ENCODE assay signal across 9 cellular contexts in the genomic region with DNA sequence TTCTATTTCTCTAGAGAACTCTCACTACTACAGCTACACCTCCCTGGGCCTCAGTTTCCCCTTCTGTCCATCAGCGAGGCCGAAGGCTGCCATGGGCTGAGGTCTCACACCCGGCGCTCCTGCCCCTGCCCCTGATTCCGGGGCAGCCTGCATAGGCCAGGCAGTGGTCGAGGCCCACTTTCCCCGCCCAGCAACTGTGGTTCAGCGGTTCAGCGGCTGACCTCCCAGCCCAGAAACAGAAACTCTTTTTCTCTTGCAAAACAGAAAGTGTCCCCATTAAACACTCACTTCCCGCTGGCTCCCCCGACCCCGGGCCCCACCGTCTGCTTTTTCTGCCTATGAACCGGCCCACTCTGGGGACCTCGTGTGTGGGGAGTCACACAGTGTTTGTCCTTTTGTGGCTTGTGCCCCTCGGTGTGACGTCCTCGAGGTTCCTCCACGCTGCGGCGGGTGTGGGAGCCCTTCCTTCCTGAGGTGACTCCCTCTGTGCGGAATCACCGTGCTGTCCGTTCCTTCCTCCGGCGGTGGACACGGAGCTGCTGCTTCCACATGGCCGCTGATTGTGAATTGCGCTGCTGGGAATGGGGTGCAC. TPM values are rescaled to one million over a fixed set of nuclear protein-coding genes. Genes with fewer than 3 reads are reported as not detected.
A peak's percentile ranks its signal among the peaks of the same experiment; 100 is the strongest.
DNase-seq lines count a peak whose midpoint lies in the region; TF ChIP-seq lines count a peak whose summit lies in the region.
"Had no signal": no experiment of that assay in that cellular context is flagged by ENCODE, and none has a peak within 500 bp of the region (broad histone marks: within the 10 kb centered on the region; RNA-seq: fewer than 3 reads in every experiment).

No MANE protein-coding gene starts in this region.

- in situ Hi-C loops in G401 (cut with HindIII; ENCODE audit: low sequenced_read_pairs): no loop called here

- intact Hi-C loops in tibial artery (cut with DNase I; ENCODE audit: low total_unique reads): no loop called here

- H3K27me3 ChIP-seq in HL-60 (ENCODE audit: insufficient read depth, poor library complexity, severe bottlenecking) (peaks cover 10% of the 10 kb centered on the region), tibial artery (peaks cover 0 to 6% of the 10 kb centered on the region in 2 donors)

- no peaks in the 10 kb centered on the region for H3K9me3 ChIP-seq in tibial artery

- no peak for DNase-seq in GM12864 (ENCODE audit: low read depth)
- peak; percentile 46 to 58 for DNase-seq in HL-60 (ENCODE audit: low read depth in 1 of 2, low spot score in 1 of 2)
- DNase-seq in activated effector memory CD4-positive, alpha-beta T cell treated with anti-CD3 and anti-CD28 coated beads, Interleukin-2, amount 50 U/mL, for 16 hours: peak; percentile 80
- DNase-seq in lung microvascular endothelial cell (ENCODE audit: low read depth in 2 of 2): peak; percentile 10 to 59
- peak; percentile 60 to 81 for DNase-seq in tibial artery
- DNase-seq in DMS153 (lab: John Stamatoyannopoulos, UW): no peak
- no peak for DNase-seq in NCI-H774 (lab: John Stamatoyannopoulos, UW)
- DNase-seq in G401 (ENCODE audit: low spot score): no peak

- H3K4me3 ChIP-seq in GM12864 (ENCODE audit: low read depth, low read length) (peak overlapping the region; percentile 38), HL-60 (replicated peaks; ENCODE audit: insufficient read depth, low read length) (peak overlapping the region; percentile 1; the same call in 1 of the 2 replicates), tibial artery (no peak overlapping the region)

- H3K4me1 ChIP-seq in tibial artery: peaks cover 0 to 14% (median 9%) of the 10 kb centered on the region in 4 donors

- TF ChIP-seq CTCF in GM12864 (IDR thresholded peaks at IDR 0.05; ENCODE audit: low read depth, low read length, missing control alignments) (no peak), HL-60 (IDR thresholded peaks at IDR 0.05; ENCODE audit: insufficient read depth, low read length) (no peak), tibial artery (IDR thresholded peaks at IDR 0.05) (no peak)

- H3K36me3 ChIP-seq in tibial artery: no peaks in the 10 kb centered on the region

- no peak overlapping the region for H3K27ac ChIP-seq in HL-60 (replicated peaks)
- H3K27ac ChIP-seq in tibial artery: peak overlapping the region in 1 of 2 donors; percentile 48

RNA-seq across cellular contexts. Expression of gene PDCD1, which starts 16.0 kb away (rescaled TPM):
- not detected in 2 replicates for total RNA-seq in lung microvascular endothelial cell
- 0.62 TPM in 1 of 2 replicates, not detected in the other for total RNA-seq in G401 (2014; rRNA removed; shearing (Covaris generic))

RNA-seq across cellular contexts. Expression of gene RTP5, which starts 26.8 kb away (rescaled TPM):
- total RNA-seq in lung microvascular endothelial cell: not detected in 2 replicates
- not detected in 2 replicates for total RNA-seq in G401 (2014; rRNA removed; shearing (Covaris generic))
- total RNA-seq: renal cortical epithelial cell had no signal

RNA-seq across cellular contexts. Expression of gene NEU4, which starts 33.7 kb away (rescaled TPM):
- under 0.01 and 0.22 TPM in 2 replicates for total RNA-seq in lung microvascular endothelial cell
- total RNA-seq in G401 (2014; rRNA removed; shearing (Covaris generic)): not detected in 2 replicates

Comparison
In these comparisons a context has a peak if more than half of its experiments do, and no peak if none do; other contexts are left out.
1. DNase-seq: peak in HL-60 (2 of 2), activated effector memory CD4-positive, alpha-beta T cell treated with anti-CD3 and anti-CD28 coated beads, Interleukin-2, amount 50 U/mL, for 16 hours (single experiment), lung microvascular endothelial cell (2 of 2) and tibial artery (2 of 2); none in GM12864 (single experiment), DMS153 (single experiment), NCI-H774 (single experiment) and G401 (single experiment).
2. H3K4me3 ChIP-seq: peak in GM12864 (single experiment) and HL-60 (single experiment); none in tibial artery (0 of 2).